In genomic region chr17:59423137-59423703, GRCh38 we compare ENCODE assay signal across 9 cellular contexts.
DNase-seq lines count a peak whose midpoint lies in the region; ATAC-seq and TF ChIP-seq lines count a peak whose summit lies in the region.
"Had no signal": no experiment of that assay in that cellular context is flagged by ENCODE, and none has a peak within 500 bp of the region (broad histone marks: within the 10 kb centered on the region; RNA-seq: fewer than 3 reads in every experiment).

No MANE protein-coding gene starts in this region.

- H3K79me2 ChIP-seq in GM23338 (replicated peaks; ENCODE audit: insufficient read depth), result no peaks in the 10 kb centered on the region

- H3K4me3 ChIP-seq in GM23338 (no peak overlapping the region), adipocyte (ENCODE audit: low read length) (peak overlapping the region; percentile 57), skeletal muscle tissue (ENCODE audit: low read length in 3 of 3) (peak overlapping the region; percentile 39 to 63 (median 53))

- no peaks in the 10 kb centered on the region for H4K20me1 ChIP-seq in GM23338 (replicated peaks; ENCODE audit: insufficient read depth)

- peak overlapping the region; percentile 81 for H3K9ac ChIP-seq in adipocyte (ENCODE audit: low read length)
- peak overlapping the region; percentile 88 to 90 (median 89) for H3K9ac ChIP-seq in skeletal muscle tissue (ENCODE audit: low read depth in 1 of 3, low read length in 3 of 3)

- no peak for TF ChIP-seq CTCF in GM23338 (conservative IDR thresholded peaks at IDR 0.05; ENCODE audit: low read depth in 2 of 2)

- H3K9me2 ChIP-seq in GM23338 (ENCODE audit: insufficient read depth), result no peaks in the 10 kb centered on the region

- peaks cover 3% of the 10 kb centered on the region for H3K27me3 Mint-ChIP-seq in GM23338 (ENCODE audit: insufficient read depth, low read depth, poor library complexity)
- H3K27me3 Mint-ChIP-seq in activated T-helper 1 cell treated with anti-CD3 and anti-CD28 coated beads, Interleukin-12 subunit alpha, Interleukin-12 subunit beta, Interleukin-2, Interleukin-4 antibody, amounts not matched to agents 30 ng/mL and 10 ng/mL and 1 ng/mL, durations not matched to agents 14 hours and 24 hours and 36 hours (ENCODE audit: insufficient read depth), result no peaks in the 10 kb centered on the region

- ATAC-seq in GM23338, result no peak
- peak; percentile 60 to 82 for ATAC-seq in left cardiac atrium
- no peak for ATAC-seq in HG02642 (IDR thresholded peaks at IDR 0.05; ENCODE audit: poor library complexity, unreplicated experiment)
- ATAC-seq: activated CD8-positive, alpha-beta T cell treated with anti-CD3 and anti-CD28 coated beads for 36 hours had no signal

- H3F3A ChIP-seq in GM23338 (replicated peaks; ENCODE audit: low read depth), result no peaks in the 10 kb centered on the region

- 0 out of 2 replicates have a peak overlapping the region, but pooled peaks have one; percentile 27 for H3K27ac Mint-ChIP-seq in GM23338
- H3K27ac Mint-ChIP-seq in activated T-helper 1 cell treated with anti-CD3 and anti-CD28 coated beads, Interleukin-12 subunit alpha, Interleukin-12 subunit beta, Interleukin-2, Interleukin-4 antibody, amounts not matched to agents 30 ng/mL and 10 ng/mL and 1 ng/mL, durations not matched to agents 14 hours and 24 hours and 36 hours, result no peak overlapping the region
- H3K27ac Mint-ChIP-seq: activated CD8-positive, alpha-beta T cell treated with anti-CD3 and anti-CD28 coated beads for 36 hours had no signal

- no peak overlapping the region for H3K4me3 Mint-ChIP-seq in GM23338
- H3K4me3 Mint-ChIP-seq in activated T-helper 1 cell treated with anti-CD3 and anti-CD28 coated beads, Interleukin-12 subunit alpha, Interleukin-12 subunit beta, Interleukin-2, Interleukin-4 antibody, amounts not matched to agents 30 ng/mL and 10 ng/mL and 1 ng/mL, durations not matched to agents 14 hours and 24 hours and 36 hours, result no peak overlapping the region
- H3K4me3 Mint-ChIP-seq: activated CD8-positive, alpha-beta T cell treated with anti-CD3 and anti-CD28 coated beads for 36 hours had no signal

- H3K36me3 Mint-ChIP-seq in GM23338 (ENCODE audit: low read depth), result no peaks in the 10 kb centered on the region
- no peaks in the 10 kb centered on the region for H3K36me3 Mint-ChIP-seq in activated T-helper 1 cell treated with anti-CD3 and anti-CD28 coated beads, Interleukin-12 subunit alpha, Interleukin-12 subunit beta, Interleukin-2, Interleukin-4 antibody, amounts not matched to agents 30 ng/mL and 10 ng/mL and 1 ng/mL, durations not matched to agents 14 hours and 24 hours and 36 hours (ENCODE audit: low read depth)

- H3K36me3 ChIP-seq in GM23338 (ENCODE audit: insufficient read depth), result no peaks in the 10 kb centered on the region
- H3K36me3 ChIP-seq in adipocyte (ENCODE audit: control insufficient read depth, insufficient read depth, low read length, severe bottlenecking), result no peaks in the 10 kb centered on the region
- no peaks in the 10 kb centered on the region for H3K36me3 ChIP-seq in skeletal muscle tissue (ENCODE audit: control insufficient read depth in 3 of 3, insufficient read depth in 3 of 3, low read length in 3 of 3)

- H3K4me1 ChIP-seq in GM23338 (ENCODE audit: insufficient read depth) (no peaks in the 10 kb centered on the region), adipocyte (ENCODE audit: control insufficient read depth, insufficient read depth, low read length) (peaks cover 55% of the 10 kb centered on the region), skeletal muscle tissue (ENCODE audit: control insufficient read depth in 3 of 3, insufficient read depth in 3 of 3, low read length in 3 of 3) (peaks cover 63 to 67% (median 64%) of the 10 kb centered on the region in 3 donors)

- intact Hi-C loops in left cardiac atrium (cut with DNase I), result loop anchor here in 1 of 2 donors (5.0 kb wide), 1 partner anchor 36 kb away; no protein-coding TSS in a partner anchor
- intact Hi-C loops in activated T-helper 1 cell treated with anti-CD3 and anti-CD28 coated beads, Interleukin-12 subunit alpha, Interleukin-12 subunit beta, Interleukin-2, Interleukin-4 antibody, amounts not matched to agents 30 ng/mL and 10 ng/mL and 1 ng/mL, durations not matched to agents 14 hours and 24 hours and 36 hours (cut with micrococcal nuclease), result no loop called here

- H3K27me3 ChIP-seq in GM23338 (ENCODE audit: insufficient read depth), result no peaks in the 10 kb centered on the region
- H3K27me3 ChIP-seq in adipocyte (replicated peaks; ENCODE audit: control insufficient read depth, insufficient read depth, low read length), result no peaks in the 10 kb centered on the region
- H3K27me3 ChIP-seq in skeletal muscle tissue (ENCODE audit: control insufficient read depth in 3 of 3, insufficient read depth in 3 of 3, low read length in 3 of 3), result no peaks in the 10 kb centered on the region

- H3K9me3 Mint-ChIP-seq in GM23338, result no peaks in the 10 kb centered on the region
- H3K9me3 Mint-ChIP-seq in activated T-helper 1 cell treated with anti-CD3 and anti-CD28 coated beads, Interleukin-12 subunit alpha, Interleukin-12 subunit beta, Interleukin-2, Interleukin-4 antibody, amounts not matched to agents 30 ng/mL and 10 ng/mL and 1 ng/mL, durations not matched to agents 14 hours and 24 hours and 36 hours, result no peaks in the 10 kb centered on the region
- H3K9me3 Mint-ChIP-seq: activated CD8-positive, alpha-beta T cell treated with anti-CD3 and anti-CD28 coated beads for 36 hours had no signal

- peaks cover 12% of the 10 kb centered on the region for H3K4me1 Mint-ChIP-seq in GM23338
- peaks cover 16% of the 10 kb centered on the region for H3K4me1 Mint-ChIP-seq in activated T-helper 1 cell treated with anti-CD3 and anti-CD28 coated beads, Interleukin-12 subunit alpha, Interleukin-12 subunit beta, Interleukin-2, Interleukin-4 antibody, amounts not matched to agents 30 ng/mL and 10 ng/mL and 1 ng/mL, durations not matched to agents 14 hours and 24 hours and 36 hours (ENCODE audit: low read depth)

- H3K9me3 ChIP-seq in adipocyte (ENCODE audit: control insufficient read depth, low read length) (peaks cover 14% of the 10 kb centered on the region), skeletal muscle tissue (ENCODE audit: control insufficient read depth in 3 of 3, low read length in 3 of 3) (no peaks in the 10 kb centered on the region)

- H3K27ac ChIP-seq in GM23338 (ENCODE audit: low read depth), result no peak overlapping the region
- H3K27ac ChIP-seq in skeletal muscle tissue (ENCODE audit: low read depth, low read length), result peak overlapping the region; percentile 99

- no peak for DNase-seq in GM23338 (ENCODE audit: low spot score)
- peak; percentile 55 for DNase-seq in adipocyte (ENCODE audit: low read depth)
- peak; percentile 57 for DNase-seq in left cardiac atrium
- DNase-seq in activated T-helper 1 cell treated with anti-CD3 and anti-CD28 coated beads, Interleukin-12 subunit alpha, Interleukin-12 subunit beta, Interleukin-2, Interleukin-4 antibody, amounts not matched to agents 30 ng/mL and 10 ng/mL and 1 ng/mL, durations not matched to agents 14 hours and 24 hours and 36 hours (ENCODE audit: low spot score), result no peak
- no peak for DNase-seq in GM19240 (ENCODE audit: insufficient read length, low spot score)
- DNase-seq in effector CD4-positive, alpha-beta T cell, result no peak
- DNase-seq: activated CD8-positive, alpha-beta T cell treated with anti-CD3 and anti-CD28 coated beads for 36 hours had no signal

- no peak overlapping the region for H3K4me2 ChIP-seq in GM23338

- H2AFZ ChIP-seq in GM23338, result peak overlapping the region; percentile 78

TF ChIP-seq in GM23338, 12 proteins besides CTCF, POLR2A, EP300 and RAD21:
- TF ChIP-seq ETS1 (IDR thresholded peaks at IDR 0.05), result no peak
- TF ChIP-seq ZNF114 (CRISPR knock-in tag; IDR thresholded peaks at IDR 0.05), result no peak
- TF ChIP-seq CREB1 (CRISPR knock-in tag; IDR thresholded peaks at IDR 0.05; ENCODE audit: low read depth), result no peak
- TF ChIP-seq REST (IDR thresholded peaks at IDR 0.05; ENCODE audit: unreplicated experiment), result no peak

Comparison
In these comparisons a context has a peak if more than half of its experiments do, and no peak if none do; other contexts are left out.
1. ATAC-seq: peak in left cardiac atrium (2 of 2); none in GM23338 (single experiment) and HG02642 (single experiment).
2. DNase-seq: peak in adipocyte (single experiment) and left cardiac atrium (single experiment); none in GM23338 (single experiment), activated T-helper 1 cell treated with anti-CD3 and anti-CD28 coated beads, Interleukin-12 subunit alpha, Interleukin-12 subunit beta, Interleukin-2, Interleukin-4 antibody, amounts not matched to agents 30 ng/mL and 10 ng/mL and 1 ng/mL, durations not matched to agents 14 hours and 24 hours and 36 hours (single experiment), GM19240 (single experiment) and effector CD4-positive, alpha-beta T cell (single experiment).